21 cellular contexts compared by ENCODE assay signal in the genomic region with DNA sequence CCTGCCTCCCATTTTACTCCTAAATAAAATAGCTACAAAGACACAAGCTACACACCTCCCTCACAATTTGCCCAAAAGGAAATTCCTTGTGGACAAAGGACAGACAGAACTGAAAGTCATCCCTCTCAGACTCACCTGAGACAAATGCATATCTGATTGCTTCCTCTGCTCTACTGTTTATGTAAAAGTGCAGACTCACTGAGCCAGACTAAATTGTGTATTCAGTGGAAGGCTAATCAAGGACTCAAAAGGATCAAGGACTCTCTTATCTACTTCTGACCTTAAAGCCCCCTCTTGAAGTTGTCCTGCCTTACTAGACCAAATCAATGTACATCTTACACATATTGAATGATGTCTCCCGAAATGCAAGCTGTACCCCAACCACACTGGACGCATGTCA. TPM values are rescaled to one million over a fixed set of nuclear protein-coding genes. Genes with fewer than 3 reads are reported as not detected.
DNase-seq lines count a peak whose midpoint lies in the region; ATAC-seq, FAIRE-seq and TF ChIP-seq lines count a peak whose summit lies in the region.
"Had no signal": no experiment of that assay in that cellular context is flagged by ENCODE, and none has a peak within 500 bp of the region (broad histone marks: within the 10 kb centered on the region; RNA-seq: fewer than 3 reads in every experiment).

No MANE protein-coding gene starts in this region.

- no peak overlapping the region for H3K18ac ChIP-seq in H1 (ENCODE audit: extremely low read depth, low read length)

- no peak overlapping the region for H3K4ac ChIP-seq in H1 (replicated peaks; ENCODE audit: insufficient read length, low read depth, low read length)

- no peak overlapping the region for H3K14ac ChIP-seq in H1 (ENCODE audit: insufficient read length)

- peaks cover 14% of the 10 kb centered on the region for H3K36me3 Mint-ChIP-seq in WTC11

- dilution Hi-C loops in keratinocyte (cut with MboI; ENCODE audit: extremely low pct_ligation_motif_present, low sequenced_read_pairs) = no loop called here

- no peaks in the 10 kb centered on the region for H3K27me3 ChIP-seq in H1 (replicated peaks in 1 of 4; ENCODE audit: control insufficient read depth in 3 of 4, extremely low read depth in 1 of 4, insufficient read depth in 3 of 4, low read length in 3 of 4)
- no peaks in the 10 kb centered on the region for H3K27me3 ChIP-seq in keratinocyte (ENCODE audit: control insufficient read depth, extremely low read depth, insufficient read depth, low read length)
- H3K27me3 ChIP-seq in suprapubic skin = no peaks in the 10 kb centered on the region
- no peaks in the 10 kb centered on the region for H3K27me3 ChIP-seq in SK-N-SH (ENCODE audit: insufficient read depth)

- TF ChIP-seq RAD21 in H1 (IDR thresholded peaks at IDR 0.05 in 1 of 2, conservative IDR thresholded peaks at IDR 0.05 in 1 of 2; ENCODE audit: low read depth in 2 of 2, low read length in 2 of 2) (no peak), SK-N-SH (IDR thresholded peaks at IDR 0.05; ENCODE audit: low read length) (no peak)

- no peak overlapping the region for H4K91ac ChIP-seq in H1 (replicated peaks; ENCODE audit: insufficient read length, low read length)

- H3K4me1 Mint-ChIP-seq in WTC11 = peaks cover 8% of the 10 kb centered on the region
- H3K4me1 Mint-ChIP-seq: CD4-positive, alpha-beta memory T cell had no signal

- peaks cover 15% of the 10 kb centered on the region for H3K9me3 Mint-ChIP-seq in WTC11

- no peak for FAIRE-seq in H1 (lab: Jason Lieb, UNC)
- peak; percentile 68 for FAIRE-seq in keratinocyte (lab: Jason Lieb, UNC)
- FAIRE-seq: GM12891, GM18507 had no signal

- no peaks in the 10 kb centered on the region for H3K9me2 ChIP-seq in SK-N-SH

- H2BK120ac ChIP-seq in H1 (replicated peaks; ENCODE audit: low read depth, low read length) = no peak overlapping the region

- H3K4me3 ChIP-seq in H1 (ENCODE audit: extremely low read depth in 1 of 4, insufficient read depth in 2 of 4, low read depth in 3 of 4, low read length in 4 of 4) = no peak overlapping the region
- no peak overlapping the region for H3K4me3 ChIP-seq in keratinocyte (ENCODE audit: control insufficient read depth in 2 of 3, extremely low read depth in 1 of 3, insufficient read depth in 2 of 3, low read depth in 1 of 3, low read length in 3 of 3)
- no peak overlapping the region for H3K4me3 ChIP-seq in suprapubic skin
- no peak overlapping the region for H3K4me3 ChIP-seq in SK-N-SH (ENCODE audit: low read depth in 2 of 2, low read length in 1 of 2)

- no peak overlapping the region for H3K23ac ChIP-seq in H1 (ENCODE audit: insufficient read length)

- DNase-seq in WTC11 (ENCODE audit: low spot score) = no peak
- DNase-seq in H1 (ENCODE audit: low read depth in 1 of 2, low spot score in 2 of 2) = no peak
- DNase-seq in keratinocyte (ENCODE audit: low read depth, low spot score) = no peak
- no peak for DNase-seq in suprapubic skin (ENCODE audit: low spot score in 2 of 2)
- DNase-seq in DMS153 (lab: John Stamatoyannopoulos, UW) = no peak
- DNase-seq in SK-N-SH = no peak
- DNase-seq: C1 segment of cervical spinal cord; CD4-positive, alpha-beta memory T cell; COR-L47; DMS79; EL; GF-D8; H9 had no signal

- H3K56ac ChIP-seq in H1 (replicated peaks; ENCODE audit: insufficient read length, low read depth, low read length) = no peak overlapping the region

- no peak overlapping the region for H2AK5ac ChIP-seq in H1 (ENCODE audit: low read depth, low read length)

- no peak for ATAC-seq in WTC11
- no peak for ATAC-seq in GM19452 (IDR thresholded peaks at IDR 0.05; ENCODE audit: unreplicated experiment)
- ATAC-seq: HCT116 had no signal

- H3K9me3 ChIP-seq in H1 (ENCODE audit: insufficient read depth in 2 of 2, low read depth in 1 of 2, low read length in 1 of 2) (peaks cover 0 to 4% of the 10 kb centered on the region in 2 experiments; a peak in 1 of 4 replicates), keratinocyte (ENCODE audit: control insufficient read depth, low read depth, low read length) (peaks cover 2% of the 10 kb centered on the region), suprapubic skin (no peaks in the 10 kb centered on the region), SK-N-SH (0 out of 2 replicates have a peak, but pooled peaks cover 5% of the 10 kb centered on the region)

- H3K79me2 ChIP-seq in H1 (ENCODE audit: control insufficient read depth in 1 of 2, insufficient read depth in 2 of 2, low read length in 2 of 2) = no peaks in the 10 kb centered on the region
- H3K79me2 ChIP-seq in keratinocyte (ENCODE audit: control insufficient read depth, insufficient read depth, low read length) = no peaks in the 10 kb centered on the region
- H3K79me2 ChIP-seq in SK-N-SH (ENCODE audit: insufficient read depth) = no peaks in the 10 kb centered on the region

- no peak overlapping the region for H4K5ac ChIP-seq in H1 (ENCODE audit: insufficient read length, low read depth, low read length)

- TF ChIP-seq EP300 in H1 (IDR thresholded peaks at IDR 0.05; ENCODE audit: borderline replicate concordance in 1 of 2, low read depth in 2 of 2, low read length in 2 of 2) (no peak), suprapubic skin (IDR thresholded peaks at IDR 0.05) (no peak), SK-N-SH (IDR thresholded peaks at IDR 0.05; ENCODE audit: borderline replicate concordance in 1 of 2, low read depth in 1 of 2, low read length in 1 of 2) (no peak)

- H3K23me2 ChIP-seq in H1 (ENCODE audit: low read depth, low read length) = no peaks in the 10 kb centered on the region

- H2BK12ac ChIP-seq in H1 (ENCODE audit: low read depth, low read length) = peak overlapping the region; percentile 35; the same call in 1 of the 2 replicates

- H2BK5ac ChIP-seq in H1 (ENCODE audit: low read depth, low read length) = no peak overlapping the region

- peak overlapping the region; percentile 44 for H3K27ac Mint-ChIP-seq in WTC11
- H3K27ac Mint-ChIP-seq: CD4-positive, alpha-beta memory T cell; H9 had no signal

- no peaks in the 10 kb centered on the region for H3K79me1 ChIP-seq in H1 (ENCODE audit: low read depth, low read length)

- TF ChIP-seq CTCF in WTC11 (IDR thresholded peaks at IDR 0.05) = no peak
- TF ChIP-seq CTCF in H1 (IDR thresholded peaks at IDR 0.05; ENCODE audit: control extremely low read depth in 1 of 3, insufficient read depth in 1 of 3, low read depth in 1 of 3, low read length in 3 of 3) = no peak
- TF ChIP-seq CTCF in keratinocyte (optimal IDR thresholded peaks at IDR 0.05 in 1 of 3, IDR thresholded peaks at IDR 0.05 in 1 of 3, conservative IDR thresholded peaks at IDR 0.05 in 1 of 3; ENCODE audit: extremely low read depth in 1 of 3, insufficient read depth in 2 of 3, low read length in 3 of 3) = no peak
- TF ChIP-seq CTCF in suprapubic skin (IDR thresholded peaks at IDR 0.05) = no peak
- no peak for TF ChIP-seq CTCF in SK-N-SH (IDR thresholded peaks at IDR 0.05)

- H3F3A ChIP-seq in SK-N-SH (replicated peaks; ENCODE audit: insufficient read depth) = no peaks in the 10 kb centered on the region

- H2AFZ ChIP-seq in H1 (ENCODE audit: low read length) (no peak overlapping the region), keratinocyte (ENCODE audit: control insufficient read depth, low read length) (no peak overlapping the region), SK-N-SH (ENCODE audit: low read depth) (no peak overlapping the region)

- H3K4me1 ChIP-seq in H1 (replicated peaks in 1 of 4; ENCODE audit: control insufficient read depth in 3 of 4, insufficient read depth in 4 of 4, low read length in 3 of 4) (no peaks in the 10 kb centered on the region), keratinocyte (ENCODE audit: control insufficient read depth, extremely low read depth, insufficient read depth, low read length) (no peaks in the 10 kb centered on the region), suprapubic skin (no peaks in the 10 kb centered on the region), SK-N-SH (ENCODE audit: control insufficient read depth in 1 of 2, insufficient read depth in 2 of 2, low read depth in 1 of 2, low read length in 1 of 2) (no peaks in the 10 kb centered on the region)

- CTCF ChIA-PET in WTC11 (lab: Charles Lee) = no interaction called here
- CTCF ChIA-PET in H1 (lab: Charles Lee; ENCODE audit: partially characterized antibody) = no interaction called here
- CTCF ChIA-PET in SK-N-SH (lab: Yijun Ruan, JAX) = no interaction called here

- H4K8ac ChIP-seq in H1 (ENCODE audit: extremely low read depth, insufficient read depth, low read length) = no peak overlapping the region

- no peak overlapping the region for H3K4me3 Mint-ChIP-seq in WTC11
- H3K4me3 Mint-ChIP-seq: CD4-positive, alpha-beta memory T cell; H9 had no signal

- H3K27me3 Mint-ChIP-seq in WTC11 (ENCODE audit: low read depth) = no peaks in the 10 kb centered on the region

- H2BK20ac ChIP-seq in H1 (ENCODE audit: low read length) = no peak overlapping the region

- H3K36me3 ChIP-seq in H1 (ENCODE audit: control insufficient read depth in 2 of 4, insufficient read depth in 4 of 4, low read length in 3 of 4) = no peaks in the 10 kb centered on the region
- H3K36me3 ChIP-seq in keratinocyte (ENCODE audit: control insufficient read depth in 2 of 2, extremely low read depth in 1 of 2, insufficient read depth in 2 of 2, low read length in 2 of 2) = no peaks in the 10 kb centered on the region
- H3K36me3 ChIP-seq in suprapubic skin = no peaks in the 10 kb centered on the region
- H3K36me3 ChIP-seq in SK-N-SH (replicated peaks in 1 of 2; ENCODE audit: control insufficient read depth in 1 of 2, insufficient read depth in 2 of 2, low read length in 1 of 2) = no peaks in the 10 kb centered on the region

- POLR2A ChIA-PET in WTC11 (lab: Charles Lee) = no interaction called here
- POLR2A ChIA-PET in H1 (lab: Charles Lee; ENCODE audit: partially characterized antibody) = no interaction called here
- POLR2A ChIA-PET in SK-N-SH (lab: Yijun Ruan, JAX) = no interaction called here

- 88% methylated on average over 2 of the region's 2 CpGs; no CpG with 5 or more reads in 1 of the 2 experiments for WGBS in H1 (ENCODE audit: extremely low coverage in 1 of 2, insufficient coverage in 1 of 2, insufficient read length in 1 of 2, insufficient replicate concordance in 2 of 2, low coverage in 1 of 2, low lambda C conversion rate in 2 of 2, missing lambda C conversion rate in 1 of 2), 2 experiments
- 86% methylated on average over 2 of the region's 2 CpGs for WGBS in suprapubic skin
- WGBS in SK-N-SH (ENCODE audit: low lambda C conversion rate) = 39% methylated on average over 2 of the region's 2 CpGs

- no peaks in the 10 kb centered on the region for H3K9me1 ChIP-seq in keratinocyte (ENCODE audit: control insufficient read depth, extremely low read depth, insufficient read depth, low read length)

- H3K27ac ChIP-seq in H1 (ENCODE audit: low read depth, low read length) (no peak overlapping the region), keratinocyte (ENCODE audit: control insufficient read depth, insufficient read depth, low read length) (no peak overlapping the region), suprapubic skin (no peak overlapping the region), SK-N-SH (ENCODE audit: low read depth in 2 of 2, low read length in 1 of 2) (no peak overlapping the region)

- no peak overlapping the region for H2BK15ac ChIP-seq in H1 (ENCODE audit: low read length)

- H3K4me2 ChIP-seq in H1 (ENCODE audit: insufficient read depth in 1 of 2, low read depth in 2 of 2, low read length in 2 of 2) = no peak overlapping the region
- H3K4me2 ChIP-seq in keratinocyte (ENCODE audit: control insufficient read depth, extremely low read depth, insufficient read depth, low read depth, low read length) = no peak overlapping the region
- no peak overlapping the region for H3K4me2 ChIP-seq in SK-N-SH

- no peak for TF ChIP-seq POLR2A in H1 (IDR thresholded peaks at IDR 0.05; ENCODE audit: control extremely low read depth in 1 of 2, low read depth in 2 of 2, low read length in 2 of 2)
- TF ChIP-seq POLR2A in suprapubic skin (IDR thresholded peaks at IDR 0.05) = no peak

- H4K20me1 ChIP-seq in H1 (replicated peaks in 1 of 2; ENCODE audit: control insufficient read depth in 1 of 2, insufficient read depth in 2 of 2, low read length in 2 of 2) (no peaks in the 10 kb centered on the region), keratinocyte (ENCODE audit: control insufficient read depth, extremely low read depth, insufficient read depth, low read length) (no peaks in the 10 kb centered on the region), SK-N-SH (ENCODE audit: insufficient read depth) (no peaks in the 10 kb centered on the region)

- H3K9ac ChIP-seq in H1 (replicated peaks in 1 of 4; ENCODE audit: extremely low read depth in 1 of 4, low read depth in 3 of 4, low read length in 3 of 4) = no peak overlapping the region
- no peak overlapping the region for H3K9ac ChIP-seq in keratinocyte (ENCODE audit: control insufficient read depth, extremely low read depth, insufficient read depth, low read length)
- H3K9ac ChIP-seq in SK-N-SH = no peak overlapping the region

RNA-seq across cellular contexts. Expression of a gene that starts 3.9 kb away (rescaled TPM):
- 0.21 TPM in 1 of 3 replicates, not detected in the others for total RNA-seq in WTC11 (2021)
- not detected in 2 replicates for total RNA-seq in H1 (2021; fragmentation: NEBNext Ultra II Directional; extraction: Animal tissue kit (Norgen Biotek cat#: 25700))
- not detected in 2 replicates for polyA plus RNA-seq in H1 (2011; rRNA removed)
- polyA plus RNA-seq in H1 (2011; cell fraction: cytosol; rRNA removed) = not detected
- polyA plus RNA-seq in H1 (2011; cell fraction: nucleus; rRNA removed) = not detected
- not detected in 4 replicates for polyA plus RNA-seq in H1 (2012, experiment 1 of 2)
- polyA plus RNA-seq in H1 (2012, experiment 2 of 2) = not detected
- polyA plus RNA-seq in H1 (2013, experiment 1 of 2) = 0.06 TPM
- polyA plus RNA-seq in H1 (2013, experiment 2 of 2) = 0.06 TPM
- polyA minus RNA-seq in H1 (2011; rRNA and poly(A)+ RNA removed) = not detected in 2 replicates
- polyA minus RNA-seq in H1 (2011; cell fraction: cytosol; rRNA and poly(A)+ RNA removed) = not detected
- not detected for polyA minus RNA-seq in H1 (2011; cell fraction: nucleus; rRNA and poly(A)+ RNA removed)
- polyA plus RNA-seq in keratinocyte = not detected in 3 replicates
- polyA plus RNA-seq in keratinocyte (2011; ENCODE audit: low read depth) = not detected
- polyA plus RNA-seq in keratinocyte (2011; cell fraction: cytosol; rRNA removed) = not detected in 2 replicates
- not detected in 2 replicates for polyA plus RNA-seq in keratinocyte (2011; cell fraction: nucleus; rRNA removed)
- not detected in 2 replicates for polyA plus RNA-seq in keratinocyte (2012; ENCODE audit: low replicate concordance)
- polyA minus RNA-seq in keratinocyte = not detected in 3 replicates
- polyA minus RNA-seq in keratinocyte (2011; cell fraction: cytosol; rRNA and poly(A)+ RNA removed) = not detected
- polyA minus RNA-seq in keratinocyte (2011; cell fraction: nucleus; rRNA and poly(A)+ RNA removed) = not detected in 2 replicates
- total RNA-seq in suprapubic skin = not detected
- polyA plus RNA-seq in SK-N-SH (2012; rRNA removed) = not detected in 2 replicates
- not detected in 2 replicates for polyA plus RNA-seq in SK-N-SH (2012; cell fraction: cytosol; rRNA removed)
- not detected in 2 replicates for polyA plus RNA-seq in SK-N-SH (2012; cell fraction: nucleus; rRNA removed)
- total RNA-seq: A673; CD4-positive, alpha-beta memory T cell; G401; H4; H9 had no signal
- polyA plus RNA-seq: BJ; CD4-positive, alpha-beta memory T cell had no signal

RNA-seq across cellular contexts. Expression of a gene that starts 41.5 kb away (rescaled TPM):
- total RNA-seq in WTC11 (2021) (18.6 to 18.9 TPM (median 18.6 TPM) in 3 replicates), suprapubic skin (10 to 100 TPM; 15.9 to 20.7 (median 19.0) TPM)
- 21.6 and 24.2 TPM in 2 replicates for total RNA-seq in H1 (2021; fragmentation: NEBNext Ultra II Directional; extraction: Animal tissue kit (Norgen Biotek cat#: 25700))
- polyA plus RNA-seq in H1 (2011; rRNA removed) (4.5 and 7.7 TPM in 2 replicates), keratinocyte (23.6 to 28.6 TPM (median 27.1 TPM) in 3 replicates), SK-N-SH (2012; rRNA removed) (4.2 and 5.5 TPM in 2 replicates)
- 6.1 TPM for polyA plus RNA-seq in H1 (2011; cell fraction: cytosol; rRNA removed)
- polyA plus RNA-seq in H1 (2011; cell fraction: nucleus; rRNA removed) = 19.3 TPM
- polyA plus RNA-seq in H1 (2012, experiment 1 of 2) = 8.1 to 11.8 TPM (median 9.1 TPM) in 4 replicates
- polyA plus RNA-seq in H1 (2012, experiment 2 of 2) = 0.33 TPM
- 10.7 TPM for polyA plus RNA-seq in H1 (2013, experiment 1 of 2)
- polyA plus RNA-seq in H1 (2013, experiment 2 of 2) = 9.6 TPM
- 49.3 and 57.1 TPM in 2 replicates for polyA minus RNA-seq in H1 (2011; rRNA and poly(A)+ RNA removed)
- polyA minus RNA-seq in H1 (2011; cell fraction: cytosol; rRNA and poly(A)+ RNA removed) = 19.3 TPM
- polyA minus RNA-seq in H1 (2011; cell fraction: nucleus; rRNA and poly(A)+ RNA removed) = 108 TPM
- 17.7 TPM for polyA plus RNA-seq in keratinocyte (2011; ENCODE audit: low read depth)
- polyA plus RNA-seq in keratinocyte (2011; cell fraction: cytosol; rRNA removed) = 12.1 and 25.9 TPM in 2 replicates
- 21.0 and 22.5 TPM in 2 replicates for polyA plus RNA-seq in keratinocyte (2011; cell fraction: nucleus; rRNA removed)
- 9.3 and 24.4 TPM in 2 replicates for polyA plus RNA-seq in keratinocyte (2012; ENCODE audit: low replicate concordance)
- 21.4 to 77.4 TPM (median 60.2 TPM) in 3 replicates for polyA minus RNA-seq in keratinocyte
- 46.8 TPM for polyA minus RNA-seq in keratinocyte (2011; cell fraction: cytosol; rRNA and poly(A)+ RNA removed)
- 29.8 and 65.8 TPM in 2 replicates for polyA minus RNA-seq in keratinocyte (2011; cell fraction: nucleus; rRNA and poly(A)+ RNA removed)
- polyA plus RNA-seq in SK-N-SH (2012; cell fraction: cytosol; rRNA removed) = 5.5 and 6.4 TPM in 2 replicates
- 7.1 and 10.6 TPM in 2 replicates for polyA plus RNA-seq in SK-N-SH (2012; cell fraction: nucleus; rRNA removed)

RNA-seq across cellular contexts. Expression of a gene that starts 47.9 kb away (rescaled TPM):
- total RNA-seq in WTC11 (2021) (42.2 to 43.7 TPM (median 43.5 TPM) in 3 replicates), suprapubic skin (10 to 100 TPM; 16.3 to 54.7 (median 36.7) TPM)
- 30.5 and 31.8 TPM in 2 replicates for total RNA-seq in H1 (2021; fragmentation: NEBNext Ultra II Directional; extraction: Animal tissue kit (Norgen Biotek cat#: 25700))
- polyA plus RNA-seq in H1 (2011; rRNA removed) (40.9 and 50.4 TPM in 2 replicates), keratinocyte (4.1 to 12.0 TPM (median 5.2 TPM) in 3 replicates), SK-N-SH (2012; rRNA removed) (0.65 and 0.66 TPM in 2 replicates)
- 44.8 TPM for polyA plus RNA-seq in H1 (2011; cell fraction: cytosol; rRNA removed)
- polyA plus RNA-seq in H1 (2011; cell fraction: nucleus; rRNA removed) = 12.8 TPM
- 33.5 to 41.0 TPM (median 34.4 TPM) in 4 replicates for polyA plus RNA-seq in H1 (2012, experiment 1 of 2)
- 35.0 TPM for polyA plus RNA-seq in H1 (2012, experiment 2 of 2)
- 36.3 TPM for polyA plus RNA-seq in H1 (2013, experiment 1 of 2)
- polyA plus RNA-seq in H1 (2013, experiment 2 of 2) = 44.5 TPM
- polyA minus RNA-seq in H1 (2011; rRNA and poly(A)+ RNA removed) = 6.1 and 8.9 TPM in 2 replicates
- polyA minus RNA-seq in H1 (2011; cell fraction: cytosol; rRNA and poly(A)+ RNA removed) = 11.4 TPM
- 9.8 TPM for polyA minus RNA-seq in H1 (2011; cell fraction: nucleus; rRNA and poly(A)+ RNA removed)
- not detected for polyA plus RNA-seq in keratinocyte (2011; ENCODE audit: low read depth)
- polyA plus RNA-seq in keratinocyte (2011; cell fraction: cytosol; rRNA removed) = 2.3 and 4.8 TPM in 2 replicates
- 1.9 and 3.1 TPM in 2 replicates for polyA plus RNA-seq in keratinocyte (2011; cell fraction: nucleus; rRNA removed)
- polyA plus RNA-seq in keratinocyte (2012; ENCODE audit: low replicate concordance) = 2.6 and 4.8 TPM in 2 replicates
- polyA minus RNA-seq in keratinocyte = 1.3 to 1.5 TPM in 2 of 3 replicates, not detected in the other
- 3.5 TPM for polyA minus RNA-seq in keratinocyte (2011; cell fraction: cytosol; rRNA and poly(A)+ RNA removed)
- not detected in 2 replicates for polyA minus RNA-seq in keratinocyte (2011; cell fraction: nucleus; rRNA and poly(A)+ RNA removed)
- polyA plus RNA-seq in SK-N-SH (2012; cell fraction: cytosol; rRNA removed) = 0.84 and 1.1 TPM in 2 replicates
- 0.19 TPM in 1 of 2 replicates, not detected in the other for polyA plus RNA-seq in SK-N-SH (2012; cell fraction: nucleus; rRNA removed)
- total RNA-seq: A673; CD4-positive, alpha-beta memory T cell; G401 had no signal
- polyA plus RNA-seq: BJ had no signal
